27 cellular contexts compared by ENCODE assay signal in genomic region chr21:32426066-32426465, GRCh38. TPM values are rescaled to one million over a fixed set of nuclear protein-coding genes. Genes with fewer than 3 reads are reported as not detected.
DNase-seq lines count a peak whose midpoint lies in the region; ATAC-seq, FAIRE-seq and TF ChIP-seq lines count a peak whose summit lies in the region.
"Had no signal": no experiment of that assay in that cellular context is flagged by ENCODE, and none has a peak within 500 bp of the region (broad histone marks: within the 10 kb centered on the region; RNA-seq: fewer than 3 reads in every experiment).

No MANE protein-coding gene starts in this region.

- ATAC-seq in A549 = peak in 1 of 2 experiments; percentile 47; a peak in 2 of 6 replicates
- ATAC-seq in RWPE2 (ENCODE audit: low read depth) = peak; percentile 48
- no peak for ATAC-seq in GM21423 (IDR thresholded peaks at IDR 0.05; ENCODE audit: unreplicated experiment)
- ATAC-seq: activated CD8-positive, alpha-beta memory T cell treated with anti-CD3 and anti-CD28 coated beads, Interleukin-2, amount 10 ng/mL, durations not matched to agents 7 days and 5 days; gastrocnemius medialis had no signal

- H3K27me3 ChIP-seq in RWPE2 (ENCODE audit: insufficient read depth, poor library complexity, severe bottlenecking) = no peaks in the 10 kb centered on the region
- no peaks in the 10 kb centered on the region for H3K27me3 ChIP-seq in H1 (replicated peaks in 1 of 4; ENCODE audit: control insufficient read depth in 3 of 4, extremely low read depth in 1 of 4, insufficient read depth in 3 of 4, low read length in 3 of 4)
- H3K27me3 ChIP-seq in osteoblast (ENCODE audit: insufficient read depth, low read length) = no peaks in the 10 kb centered on the region
- H3K27me3 ChIP-seq in transverse colon = no peaks in the 10 kb centered on the region
- H3K27me3 ChIP-seq: BLaER1 treated with 17β-estradiol and CSF1 and Interleukin-3, amounts not matched to agents 10 nM and 100 nM; cardiac muscle cell; gastrocnemius medialis; neutrophil; Peyer's patch; spleen had no signal

- H3K79me2 ChIP-seq in H1 (ENCODE audit: control insufficient read depth in 1 of 2, insufficient read depth in 2 of 2, low read length in 2 of 2) (no peaks in the 10 kb centered on the region), osteoblast (ENCODE audit: insufficient read depth, low read length) (peaks cover 23% of the 10 kb centered on the region)

- intact Hi-C loops in transverse colon (cut with DNase I; ENCODE audit: low total_unique reads) = no loop called here

- H3K56ac ChIP-seq in H1 (replicated peaks; ENCODE audit: insufficient read length, low read depth, low read length) = no peak overlapping the region

- H4K91ac ChIP-seq in H1 (replicated peaks; ENCODE audit: insufficient read length, low read length) = no peak overlapping the region

- H3K27ac ChIP-seq in A549 (peak overlapping the region; percentile 56 to 83), RWPE2 (ENCODE audit: poor library complexity, severe bottlenecking) (peak overlapping the region; percentile 91), H1 (ENCODE audit: low read depth, low read length) (no peak overlapping the region), osteoblast (ENCODE audit: low read depth, low read length) (peak overlapping the region; percentile 89), transverse colon (no peak overlapping the region)
- H3K27ac ChIP-seq: BLaER1 treated with 17β-estradiol and CSF1 and Interleukin-3, amounts not matched to agents 10 nM and 100 nM; cardiac muscle cell; gastrocnemius medialis; HL-60; neutrophil; Peyer's patch; SK-N-MC; spleen; WERI-Rb-1 had no signal

- no peaks in the 10 kb centered on the region for H3K23me2 ChIP-seq in H1 (ENCODE audit: low read depth, low read length)

- H3K23ac ChIP-seq in H1 (ENCODE audit: insufficient read length) = no peak overlapping the region

- in situ Hi-C loops in transverse colon (cut with MboI; ENCODE audit: low pct_ligation_motif_present in 1 of 4, low pct_unique_long_range_greater_than_20kb in 1 of 4, low sequenced_read_pairs in 3 of 4) = no loop called here

- peak overlapping the region; percentile 46; the same call in 1 of the 2 replicates for H2BK15ac ChIP-seq in H1 (ENCODE audit: low read length)

- no peak overlapping the region for H2BK20ac ChIP-seq in H1 (ENCODE audit: low read length)

- H3K4me1 ChIP-seq in A549 (peaks cover 56% of the 10 kb centered on the region), RWPE2 (ENCODE audit: insufficient read depth, poor library complexity, severe bottlenecking) (peaks cover 52% of the 10 kb centered on the region), H1 (replicated peaks in 1 of 4; ENCODE audit: control insufficient read depth in 3 of 4, insufficient read depth in 4 of 4, low read length in 3 of 4) (peaks cover 0 to 3% (median under 1%) of the 10 kb centered on the region in 4 experiments; a peak in 2 of 7 replicates), osteoblast (ENCODE audit: insufficient read depth, low read length) (peaks cover 55% of the 10 kb centered on the region), transverse colon (no peaks in the 10 kb centered on the region)
- H3K4me1 ChIP-seq: BLaER1 treated with 17β-estradiol and CSF1 and Interleukin-3, amounts not matched to agents 10 nM and 100 nM; gastrocnemius medialis; Peyer's patch had no signal

- H3K4ac ChIP-seq in H1 (replicated peaks; ENCODE audit: insufficient read length, low read depth, low read length) = no peak overlapping the region

- H4K5ac ChIP-seq in H1 (ENCODE audit: insufficient read length, low read depth, low read length) = no peak overlapping the region

- POLR2A ChIA-PET in A549 (lab: Yijun Ruan, JAX) = interaction anchor here (1.0 kb wide), 1 partner anchor 14 kb away, joined by 3 read pairs; the partner anchor contains the start of gene EVA1C
- POLR2A ChIA-PET in H1 (lab: Charles Lee; ENCODE audit: partially characterized antibody) = no interaction called here

- H3K4me3 ChIP-seq in A549 (no peak overlapping the region), RWPE2 (ENCODE audit: severe bottlenecking) (no peak overlapping the region), H1 (ENCODE audit: extremely low read depth in 1 of 4, insufficient read depth in 2 of 4, low read depth in 3 of 4, low read length in 4 of 4) (no peak overlapping the region), osteoblast (ENCODE audit: insufficient read depth, low read length) (no peak overlapping the region), transverse colon (no peak overlapping the region)
- H3K4me3 ChIP-seq: BLaER1 treated with 17β-estradiol and CSF1 and Interleukin-3, amounts not matched to agents 10 nM and 100 nM; cardiac muscle cell; gastrocnemius medialis; lung; Peyer's patch; SK-N-MC; spleen had no signal

- H3K14ac ChIP-seq in H1 (ENCODE audit: insufficient read length) = no peak overlapping the region

- H3K9me3 ChIP-seq in A549 (0 out of 3 replicates have a peak, but pooled peaks cover 13% of the 10 kb centered on the region), RWPE2 (ENCODE audit: severe bottlenecking) (no peaks in the 10 kb centered on the region), H1 (ENCODE audit: insufficient read depth in 2 of 2, low read depth in 1 of 2, low read length in 1 of 2) (peaks cover 2 to 6% of the 10 kb centered on the region in 2 experiments; a peak in 1 of 4 replicates), osteoblast (ENCODE audit: low read depth, low read length) (no peaks in the 10 kb centered on the region), transverse colon (no peaks in the 10 kb centered on the region)
- H3K9me3 ChIP-seq: gastrocnemius medialis, neutrophil, Peyer's patch had no signal

- FAIRE-seq in A549 (lab: Jason Lieb, UNC) = no peak
- no peak for FAIRE-seq in H1 (lab: Jason Lieb, UNC)
- FAIRE-seq in GM12891 (lab: Jason Lieb, UNC) = no peak
- FAIRE-seq: islet of Langerhans had no signal

- TF ChIP-seq RAD21 in A549 (conservative IDR thresholded peaks at IDR 0.05 in 1 of 2, IDR thresholded peaks at IDR 0.05 in 1 of 2) = no peak
- TF ChIP-seq RAD21 in H1 (IDR thresholded peaks at IDR 0.05 in 1 of 2, conservative IDR thresholded peaks at IDR 0.05 in 1 of 2; ENCODE audit: low read depth in 2 of 2, low read length in 2 of 2) = no peak

- no peak overlapping the region for H3K18ac ChIP-seq in H1 (ENCODE audit: extremely low read depth, low read length)

- TF ChIP-seq EP300 in A549 (IDR thresholded peaks at IDR 0.05) = no peak
- TF ChIP-seq EP300 in H1 (IDR thresholded peaks at IDR 0.05; ENCODE audit: borderline replicate concordance in 1 of 2, low read depth in 2 of 2, low read length in 2 of 2) = no peak
- no peak for TF ChIP-seq EP300 in transverse colon (IDR thresholded peaks at IDR 0.05; ENCODE audit: low read depth)

- H2AFZ ChIP-seq in H1 (ENCODE audit: low read length) (no peak overlapping the region), osteoblast (ENCODE audit: low read length) (peak overlapping the region; percentile 1)

- CTCF ChIA-PET in A549 (lab: Yijun Ruan, JAX) (interaction anchor here (1.2 to 1.7 kb wide), 2 partner anchors 12 to 19 kb away, joined by 3 to 6 read pairs; no protein-coding TSS in a partner anchor), H1 (lab: Charles Lee; ENCODE audit: partially characterized antibody) (interaction anchor here (0.5 to 2.6 kb wide), 8 partner anchors 10 to 174 kb away, joined by 3 to 7 read pairs (median 4); no protein-coding TSS in a partner anchor)

- WGBS in A549 (ENCODE audit: missing lambda C conversion rate) = 57% methylated on average over 5 of the region's 5 CpGs
- 86% methylated on average over 5 of the region's 5 CpGs; no CpG with 5 or more reads in 1 of the 2 experiments for WGBS in H1 (ENCODE audit: extremely low coverage in 1 of 2, insufficient coverage in 1 of 2, insufficient read length in 1 of 2, insufficient replicate concordance in 2 of 2, low coverage in 1 of 2, low lambda C conversion rate in 2 of 2, missing lambda C conversion rate in 1 of 2), 2 experiments
- WGBS in transverse colon (ENCODE audit: low coverage in 1 of 2), 2 donors = 86 to 87% methylated on average over 5 of the region's 5 CpGs

- H2BK5ac ChIP-seq in H1 (ENCODE audit: low read depth, low read length) = no peak overlapping the region

- H3K36me3 ChIP-seq in RWPE2 (ENCODE audit: low read depth) (peaks cover 11% of the 10 kb centered on the region), H1 (ENCODE audit: control insufficient read depth in 2 of 4, insufficient read depth in 4 of 4, low read length in 3 of 4) (no peaks in the 10 kb centered on the region), osteoblast (ENCODE audit: insufficient read depth, low read length) (no peaks in the 10 kb centered on the region), transverse colon (no peaks in the 10 kb centered on the region)
- H3K36me3 ChIP-seq: BLaER1 treated with 17β-estradiol and CSF1 and Interleukin-3, amounts not matched to agents 10 nM and 100 nM; cardiac muscle cell; gastrocnemius medialis; neutrophil; Peyer's patch; spleen; WERI-Rb-1 had no signal

- no peak overlapping the region for H3K9ac ChIP-seq in H1 (replicated peaks in 1 of 4; ENCODE audit: extremely low read depth in 1 of 4, low read depth in 3 of 4, low read length in 3 of 4)
- H3K9ac ChIP-seq: BLaER1 treated with 17β-estradiol and CSF1 and Interleukin-3, amounts not matched to agents 10 nM and 100 nM had no signal

- H3K4me2 ChIP-seq in A549 (peak overlapping the region; percentile 56), H1 (ENCODE audit: insufficient read depth in 1 of 2, low read depth in 2 of 2, low read length in 2 of 2) (no peak overlapping the region), osteoblast (ENCODE audit: insufficient read depth, low read length) (peak overlapping the region; percentile 29)
- H3K4me2 ChIP-seq: BLaER1 treated with 17β-estradiol and CSF1 and Interleukin-3, amounts not matched to agents 10 nM and 100 nM had no signal

- no peak overlapping the region for H2BK120ac ChIP-seq in H1 (replicated peaks; ENCODE audit: low read depth, low read length)

- H2BK12ac ChIP-seq in H1 (ENCODE audit: low read depth, low read length) = no peak overlapping the region

- TF ChIP-seq POLR2A in A549 (IDR thresholded peaks at IDR 0.05; ENCODE audit: low read length) (no peak), H1 (IDR thresholded peaks at IDR 0.05; ENCODE audit: control extremely low read depth in 1 of 2, low read depth in 2 of 2, low read length in 2 of 2) (no peak), GM12891 (IDR thresholded peaks at IDR 0.05; ENCODE audit: low read depth, low read length) (no peak), transverse colon (IDR thresholded peaks at IDR 0.05) (no peak)

- no peak for DNase-seq in A549 (ENCODE audit: low read depth in 1 of 2, low spot score in 1 of 2)
- no peak for DNase-seq in RWPE2 (ENCODE audit: low spot score)
- no peak for DNase-seq in H1 (ENCODE audit: low read depth in 1 of 2, low spot score in 2 of 2)
- DNase-seq in osteoblast (ENCODE audit: insufficient read length, low spot score, missing footprints) = no peak
- no peak for DNase-seq in DMS 273 (lab: John Stamatoyannopoulos, UW; ENCODE audit: unreplicated experiment)
- DNase-seq in GM12891 (ENCODE audit: insufficient read length, low spot score) = no peak
- no peak for DNase-seq in transverse colon
- DNase-seq: activated CD4-positive, alpha-beta T cell treated with anti-CD3 and anti-CD28 coated beads, Interleukin-2, amount 10 ng/mL, durations not matched to agents 7 days and 5 days; activated CD8-positive, alpha-beta memory T cell treated with anti-CD3 and anti-CD28 coated beads, Interleukin-2, amount 10 ng/mL, durations not matched to agents 7 days and 5 days; activated naive CD8-positive, alpha-beta T cell treated with anti-CD3 and anti-CD28 coated beads, Interleukin-2, amount 10 ng/mL, durations not matched to agents 7 days and 5 days; gastrocnemius medialis; GOT3; NCI-H1105; NCI-H2081; Peyer's patch; spleen; stimulated activated CD4-positive, alpha-beta T cell treated with anti-CD3 and anti-CD28 coated beads, Interleukin-4, amount 100 ng/mL, for 1 hour; stimulated activated naive CD4-positive, alpha-beta T cell; WERI-Rb-1 had no signal

- no peaks in the 10 kb centered on the region for H4K20me1 ChIP-seq in H1 (replicated peaks in 1 of 2; ENCODE audit: control insufficient read depth in 1 of 2, insufficient read depth in 2 of 2, low read length in 2 of 2)
- H4K20me1 ChIP-seq in osteoblast (ENCODE audit: insufficient read depth, low read length) = no peaks in the 10 kb centered on the region
- H4K20me1 ChIP-seq: BLaER1 treated with 17β-estradiol and CSF1 and Interleukin-3, amounts not matched to agents 10 nM and 100 nM had no signal

- no peak overlapping the region for H4K8ac ChIP-seq in H1 (ENCODE audit: extremely low read depth, insufficient read depth, low read length)

- no peaks in the 10 kb centered on the region for H3K79me1 ChIP-seq in H1 (ENCODE audit: low read depth, low read length)

- TF ChIP-seq CTCF in A549 (IDR thresholded peaks at IDR 0.05) (no peak), RWPE2 (IDR thresholded peaks at IDR 0.05; ENCODE audit: poor library complexity, severe bottlenecking) (no peak), H1 (IDR thresholded peaks at IDR 0.05; ENCODE audit: control extremely low read depth in 1 of 3, insufficient read depth in 1 of 3, low read depth in 1 of 3, low read length in 3 of 3) (no peak), osteoblast (IDR thresholded peaks at IDR 0.05; ENCODE audit: extremely low read depth, low read depth, low read length) (no peak), transverse colon (IDR thresholded peaks at IDR 0.05) (no peak)

- no peak overlapping the region for H2AK5ac ChIP-seq in H1 (ENCODE audit: low read depth, low read length)

RNA-seq across cellular contexts. Expression of gene EVA1C, which starts 13.6 kb away (rescaled TPM):
- polyA plus RNA-seq in A549 (2011; rRNA removed) = 41.1 and 45.5 TPM in 2 replicates
- polyA plus RNA-seq in A549 (2012; cell fraction: cytosol; rRNA removed) = 14.5 and 15.7 TPM in 2 replicates
- polyA plus RNA-seq in A549 (2012; cell fraction: nucleus; rRNA removed) = 13.0 and 15.6 TPM in 2 replicates
- 42.3 to 50.4 TPM (median 48.0 TPM) in 3 replicates for polyA plus RNA-seq in A549 (2017; fragmentation: RNase III; extraction: RNeasy Plus Mini Kit Qiagen cat#74134 plus additional on column Dnase treatment)
- 22.8 and 29.4 TPM in 2 replicates for polyA minus RNA-seq in A549 (2011; rRNA and poly(A)+ RNA removed)
- total RNA-seq in H1 (2021; fragmentation: NEBNext Ultra II Directional; extraction: Animal tissue kit (Norgen Biotek cat#: 25700)) = 3.6 and 4.3 TPM in 2 replicates
- polyA plus RNA-seq in H1 (2011; rRNA removed) = 1.9 and 2.6 TPM in 2 replicates
- 1.9 TPM for polyA plus RNA-seq in H1 (2011; cell fraction: cytosol; rRNA removed)
- 2.6 TPM for polyA plus RNA-seq in H1 (2011; cell fraction: nucleus; rRNA removed)
- polyA plus RNA-seq in H1 (2012, experiment 1 of 2) = 4.8 to 6.3 TPM (median 6.1 TPM) in 4 replicates
- polyA plus RNA-seq in H1 (2012, experiment 2 of 2) = 4.0 TPM
- 2.7 TPM for polyA plus RNA-seq in H1 (2013, experiment 1 of 2)
- 2.5 TPM for polyA plus RNA-seq in H1 (2013, experiment 2 of 2)
- polyA minus RNA-seq in H1 (2011; rRNA and poly(A)+ RNA removed) = 2.7 and 6.4 TPM in 2 replicates
- polyA minus RNA-seq in H1 (2011; cell fraction: cytosol; rRNA and poly(A)+ RNA removed) = 1.3 TPM
- 5.2 TPM for polyA minus RNA-seq in H1 (2011; cell fraction: nucleus; rRNA and poly(A)+ RNA removed)
- 5.0 and 8.0 TPM in 2 replicates for total RNA-seq in osteoblast
- polyA plus RNA-seq in GM12891 (2012; ENCODE audit: low read depth, missing spikeins) = not detected
- total RNA-seq in transverse colon = 10 to 100 TPM in 3 of 4 donors, 1 to 10 TPM in 1; 8.6 to 44.1 (median 33.8) TPM
- polyA plus RNA-seq: cardiac muscle cell had no signal

RNA-seq across cellular contexts. Expression of gene URB1, which starts 33.3 kb away (rescaled TPM):
- polyA plus RNA-seq in A549 (2011; rRNA removed) (8.7 and 9.0 TPM in 2 replicates), A549 (2017; fragmentation: RNase III; extraction: RNeasy Plus Mini Kit Qiagen cat#74134 plus additional on column Dnase treatment) (9.5 to 10.3 TPM (median 10.1 TPM) in 3 replicates), H1 (2011; rRNA removed) (8.1 and 10.1 TPM in 2 replicates)
- 4.8 and 6.7 TPM in 2 replicates for polyA plus RNA-seq in A549 (2012; cell fraction: cytosol; rRNA removed)
- 14.2 and 16.0 TPM in 2 replicates for polyA plus RNA-seq in A549 (2012; cell fraction: nucleus; rRNA removed)
- polyA minus RNA-seq in A549 (2011; rRNA and poly(A)+ RNA removed) = 21.2 and 22.7 TPM in 2 replicates
- total RNA-seq in H1 (2021; fragmentation: NEBNext Ultra II Directional; extraction: Animal tissue kit (Norgen Biotek cat#: 25700)) = 28.2 and 28.9 TPM in 2 replicates
- 8.1 TPM for polyA plus RNA-seq in H1 (2011; cell fraction: cytosol; rRNA removed)
- 19.7 TPM for polyA plus RNA-seq in H1 (2011; cell fraction: nucleus; rRNA removed)
- 13.8 to 16.7 TPM (median 15.8 TPM) in 4 replicates for polyA plus RNA-seq in H1 (2012, experiment 1 of 2)
- polyA plus RNA-seq in H1 (2012, experiment 2 of 2) = 6.4 TPM
- polyA plus RNA-seq in H1 (2013, experiment 1 of 2) = 10.6 TPM
- polyA plus RNA-seq in H1 (2013, experiment 2 of 2) = 9.4 TPM
- 31.1 and 35.5 TPM in 2 replicates for polyA minus RNA-seq in H1 (2011; rRNA and poly(A)+ RNA removed)
- polyA minus RNA-seq in H1 (2011; cell fraction: cytosol; rRNA and poly(A)+ RNA removed) = 20.4 TPM
- polyA minus RNA-seq in H1 (2011; cell fraction: nucleus; rRNA and poly(A)+ RNA removed) = 29.3 TPM
- total RNA-seq in osteoblast (15.9 and 21.7 TPM in 2 replicates), transverse colon (1 to 10 TPM; 6.4 to 8.7 (median 7.3) TPM)
- 5.3 TPM for polyA plus RNA-seq in GM12891 (2012; ENCODE audit: low read depth, missing spikeins)

Comparison
In these comparisons a context has a peak if more than half of its experiments do, and no peak if none do; other contexts are left out.
1. H3K27ac ChIP-seq: peak in A549 (2 of 2), RWPE2 (single experiment) and osteoblast (single experiment); none in H1 (single experiment) and transverse colon (0 of 4).
2. H3K4me2 ChIP-seq: peak in A549 (single experiment) and osteoblast (single experiment); none in H1 (0 of 2).